In the genomic region with DNA sequence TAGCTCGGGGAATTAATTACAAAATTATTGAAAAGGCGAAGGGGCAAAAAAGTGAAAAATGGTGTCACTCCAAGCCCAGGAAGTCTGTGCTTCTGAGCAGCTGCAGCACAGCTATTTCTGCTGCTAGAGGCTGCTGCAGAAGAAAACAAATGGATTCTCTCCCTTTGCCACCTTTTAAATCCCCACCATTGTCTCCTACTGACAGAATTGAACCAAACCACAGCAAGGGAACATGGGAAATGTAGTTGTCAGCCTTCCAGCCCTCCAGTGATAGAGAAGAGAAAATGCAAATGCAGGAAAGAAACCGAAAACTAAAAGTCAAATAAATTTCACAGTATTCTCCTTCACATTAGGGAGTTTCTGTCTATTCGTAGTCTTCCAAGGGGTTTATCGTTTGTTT, we compare ENCODE assay signal across 12 cellular contexts. TPM values are rescaled to one million over a fixed set of nuclear protein-coding genes. Genes with fewer than 3 reads are reported as not detected.
DNase-seq lines count a peak whose midpoint lies in the region; ATAC-seq, FAIRE-seq and TF ChIP-seq lines count a peak whose summit lies in the region.
"Had no signal": no experiment of that assay in that cellular context is flagged by ENCODE, and none has a peak within 500 bp of the region (broad histone marks: within the 10 kb centered on the region; RNA-seq: fewer than 3 reads in every experiment).

No MANE protein-coding gene starts in this region.

- no peaks in the 10 kb centered on the region for H3K27me3 Mint-ChIP-seq in endodermal cell (ENCODE audit: insufficient read depth)
- no peaks in the 10 kb centered on the region for H3K27me3 Mint-ChIP-seq in activated naive CD4-positive, alpha-beta T cell treated with anti-CD3 and anti-CD28 coated beads, Interleukin-2, amount 10 ng/mL, durations not matched to agents 7 days and 5 days
- H3K27me3 Mint-ChIP-seq: type B pancreatic cell had no signal

- in situ Hi-C loops in KBM-7 (cut with MboI; ENCODE audit: low pct_unique_long_range_greater_than_20kb, low sequenced_read_pairs), result no loop called here

- H3K27me3 ChIP-seq in endodermal cell (ENCODE audit: control insufficient read depth, insufficient read depth, low read length, poor library complexity, severe bottlenecking) (no peaks in the 10 kb centered on the region), BE2C (no peaks in the 10 kb centered on the region)

- H3K9ac ChIP-seq in endodermal cell (ENCODE audit: extremely low read depth, low read length, poor library complexity, severe bottlenecking), result no peak overlapping the region

- TF ChIP-seq CTCF in endodermal cell (conservative IDR thresholded peaks at IDR 0.05) (peak; percentile 10), BE2C (IDR thresholded peaks at IDR 0.05; ENCODE audit: low read depth, low read length) (no peak)

- FAIRE-seq in GM12891 (lab: Jason Lieb, UNC), result peak; percentile 89

- no peak overlapping the region for H3K4me3 ChIP-seq in endodermal cell (ENCODE audit: low read length)
- no peak overlapping the region for H3K4me3 ChIP-seq in BE2C (ENCODE audit: low read depth, low read length)

- H3K9me3 ChIP-seq in endodermal cell (ENCODE audit: control insufficient read depth, low read length) (no peaks in the 10 kb centered on the region), BE2C (no peaks in the 10 kb centered on the region)

- WGBS in endodermal cell (ENCODE audit: insufficient coverage in 1 of 2, insufficient read length in 1 of 2), 2 experiments, result 70 to 73% methylated on average over 5 of the region's 5 CpGs

- CTCF ChIA-PET in activated naive CD4-positive, alpha-beta T cell treated with anti-CD3 and anti-CD28 coated beads, Interleukin-2, amount 10 ng/mL, durations not matched to agents 7 days and 5 days (lab: Charles Lee), result no interaction called here

- H3K27ac ChIP-seq in endodermal cell (ENCODE audit: low read depth, low read length), result no peak overlapping the region

- no peaks in the 10 kb centered on the region for H3K36me3 Mint-ChIP-seq in endodermal cell (ENCODE audit: low read depth)
- H3K36me3 Mint-ChIP-seq in activated naive CD4-positive, alpha-beta T cell treated with anti-CD3 and anti-CD28 coated beads, Interleukin-2, amount 10 ng/mL, durations not matched to agents 7 days and 5 days, result no peaks in the 10 kb centered on the region
- H3K36me3 Mint-ChIP-seq: type B pancreatic cell had no signal

- no peak for TF ChIP-seq POLR2A in GM12891 (IDR thresholded peaks at IDR 0.05; ENCODE audit: low read depth, low read length)

- DNase-seq in GM12891 (ENCODE audit: insufficient read length, low spot score), result no peak
- peak; percentile 19 for DNase-seq in HT-29 (ENCODE audit: low spot score)
- DNase-seq in endodermal cell, result peak; percentile 63
- no peak for DNase-seq in activated naive CD4-positive, alpha-beta T cell treated with anti-CD3 and anti-CD28 coated beads, Interleukin-2, amount 10 ng/mL, durations not matched to agents 7 days and 5 days
- no peak for DNase-seq in BE2C
- DNase-seq in KBM-7, result no peak
- DNase-seq in NCI-H1048 (lab: John Stamatoyannopoulos, UW), result no peak
- DNase-seq: activated T-cell treated with anti-CD3 and anti-CD28 coated beads, Interleukin-2, amount 50 U/mL, for 48 hours; NCI-H1694 had no signal

- ATAC-seq in GM21526 (IDR thresholded peaks at IDR 0.05; ENCODE audit: low FRiP score, unreplicated experiment), result peak; percentile 53
- ATAC-seq: sciatic nerve had no signal

- peaks cover 6% of the 10 kb centered on the region for H3K4me1 Mint-ChIP-seq in endodermal cell
- peaks cover 8% of the 10 kb centered on the region for H3K4me1 Mint-ChIP-seq in activated naive CD4-positive, alpha-beta T cell treated with anti-CD3 and anti-CD28 coated beads, Interleukin-2, amount 10 ng/mL, durations not matched to agents 7 days and 5 days

- H3K4me1 ChIP-seq in endodermal cell (ENCODE audit: control insufficient read depth, insufficient read depth, low read length) (no peaks in the 10 kb centered on the region), BE2C (no peaks in the 10 kb centered on the region)

- H3K36me3 ChIP-seq in endodermal cell (ENCODE audit: control insufficient read depth, insufficient read depth, low read length) (no peaks in the 10 kb centered on the region), BE2C (no peaks in the 10 kb centered on the region)

- H3K27ac Mint-ChIP-seq in endodermal cell, result no peak overlapping the region
- no peak overlapping the region for H3K27ac Mint-ChIP-seq in activated naive CD4-positive, alpha-beta T cell treated with anti-CD3 and anti-CD28 coated beads, Interleukin-2, amount 10 ng/mL, durations not matched to agents 7 days and 5 days
- H3K27ac Mint-ChIP-seq: type B pancreatic cell had no signal

- no peak overlapping the region for H3K4me3 Mint-ChIP-seq in endodermal cell
- H3K4me3 Mint-ChIP-seq in activated naive CD4-positive, alpha-beta T cell treated with anti-CD3 and anti-CD28 coated beads, Interleukin-2, amount 10 ng/mL, durations not matched to agents 7 days and 5 days, result no peak overlapping the region
- H3K4me3 Mint-ChIP-seq: type B pancreatic cell had no signal

- no peaks in the 10 kb centered on the region for H3K9me3 Mint-ChIP-seq in endodermal cell
- H3K9me3 Mint-ChIP-seq in activated naive CD4-positive, alpha-beta T cell treated with anti-CD3 and anti-CD28 coated beads, Interleukin-2, amount 10 ng/mL, durations not matched to agents 7 days and 5 days, result no peaks in the 10 kb centered on the region
- H3K9me3 Mint-ChIP-seq: type B pancreatic cell had no signal

TF ChIP-seq in GM12891, 5 proteins besides CTCF, POLR2A, EP300 and RAD21:
- TF ChIP-seq POU2F2 (IDR thresholded peaks at IDR 0.05; ENCODE audit: low read depth, low read length) (peak; percentile 84), PAX5 (IDR thresholded peaks at IDR 0.05; ENCODE audit: insufficient read depth, low read length, severe bottlenecking) (no peak)

RNA-seq across cellular contexts. Expression of a gene that starts 33.4 kb away (rescaled TPM):
- 54.8 TPM for polyA plus RNA-seq in GM12891 (2012; ENCODE audit: low read depth, missing spikeins)
- total RNA-seq in HT-29 (2014; rRNA removed; shearing (Covaris generic)), result 18.3 and 20.7 TPM in 2 replicates
- 10 to 100 TPM; 28.6 to 36.4 TPM for total RNA-seq in endodermal cell
- polyA plus RNA-seq in endodermal cell (2013, experiment 1 of 2), result 29.8 TPM
- 26.4 TPM for polyA plus RNA-seq in endodermal cell (2013, experiment 2 of 2)
- 9.1 TPM for polyA plus RNA-seq in BE2C (2012; ENCODE audit: insufficient read depth, insufficient read length, low read depth)

RNA-seq across cellular contexts. Expression of a gene that starts 59.7 kb away (rescaled TPM):
- 8.2 TPM for polyA plus RNA-seq in GM12891 (2012; ENCODE audit: low read depth, missing spikeins)
- total RNA-seq in HT-29 (2014; rRNA removed; shearing (Covaris generic)), result 1.9 and 3.0 TPM in 2 replicates
- total RNA-seq in endodermal cell, result 1 to 10 TPM; 8.8 to 9.0 TPM
- polyA plus RNA-seq in endodermal cell (2013, experiment 1 of 2), result 9.4 TPM
- 10.6 TPM for polyA plus RNA-seq in endodermal cell (2013, experiment 2 of 2)
- 12.3 TPM for polyA plus RNA-seq in BE2C (2012; ENCODE audit: insufficient read depth, insufficient read length, low read depth)

Comparison
In these comparisons a context has a peak if more than half of its experiments do, and no peak if none do; other contexts are left out.
1. DNase-seq: peak in HT-29 (single experiment) and endodermal cell (single experiment); none in GM12891 (single experiment), activated naive CD4-positive, alpha-beta T cell treated with anti-CD3 and anti-CD28 coated beads, Interleukin-2, amount 10 ng/mL, durations not matched to agents 7 days and 5 days (single experiment), BE2C (single experiment), KBM-7 (single experiment) and NCI-H1048 (single experiment).